Comparison of ENCODE assay signal across 12 cellular contexts in genomic region chr3:11660242-11660641, GRCh38.
"Had no signal": no experiment of that assay in that cellular context is flagged by ENCODE, and none has a peak within 500 bp of the region (broad histone marks: within the 10 kb centered on the region; RNA-seq: fewer than 3 reads in every experiment).

No MANE protein-coding gene starts in this region.

- H3K36me3 ChIP-seq: lower lobe of right lung, uterus had no signal

- H3K27ac ChIP-seq: lower lobe of right lung, parathyroid adenoma, uterus had no signal

- ATAC-seq: lower lobe of right lung had no signal

- DNase-seq: activated CD4-positive, alpha-beta T cell treated with anti-CD3 and anti-CD28 coated beads, Interleukin-2, amount 50 U/mL, for 1 hour; activated naive CD4-positive, alpha-beta T cell treated with anti-CD3 and anti-CD28 coated beads, Interleukin-2, amount 10 ng/mL, durations not matched to agents 7 days and 5 days; central memory CD4-positive, alpha-beta T cell; dermis blood vessel endothelial cell; endodermal cell; erythroblast; kidney; lower lobe of right lung; retina; uterus had no signal

- H3K4me3 ChIP-seq: lower lobe of right lung, uterus had no signal

- H3K9me3 ChIP-seq: lower lobe of right lung, uterus had no signal

- FAIRE-seq: kidney, TTC549 had no signal

- H3K4me1 ChIP-seq: parathyroid adenoma, uterus had no signal

- H3K27me3 ChIP-seq: uterus had no signal
